ENCODE assay signal across 26 cellular contexts in genomic region chr2:62733546-62733945, GRCh38. TPM values are rescaled to one million over a fixed set of nuclear protein-coding genes. Genes with fewer than 3 reads are reported as not detected.
DNase-seq lines count a peak whose midpoint lies in the region; ATAC-seq and TF ChIP-seq lines count a peak whose summit lies in the region.
"Had no signal": no experiment of that assay in that cellular context is flagged by ENCODE, and none has a peak within 500 bp of the region (broad histone marks: within the 10 kb centered on the region; RNA-seq: fewer than 3 reads in every experiment).

No MANE protein-coding gene starts in this region.

- TF ChIP-seq CTCF in fibroblast of lung (conservative IDR thresholded peaks at IDR 0.05 in 1 of 2, IDR thresholded peaks at IDR 0.05 in 1 of 2; ENCODE audit: low read depth in 1 of 2, low read length in 2 of 2) = no peak

- H3K9me2 ChIP-seq in GM23248 (ENCODE audit: insufficient read depth) = no peaks in the 10 kb centered on the region

- H3K36me3 ChIP-seq in BLaER1 treated with 17β-estradiol and CSF1 and Interleukin-3, amounts not matched to agents 10 nM and 100 nM = peaks cover 0 to 9% (median 0%) of the 10 kb centered on the region in 11 experiments; a peak in 5 of 22 replicates
- no peaks in the 10 kb centered on the region for H3K36me3 ChIP-seq in HUES64 (ENCODE audit: insufficient read depth, low read length)
- H3K36me3 ChIP-seq in fibroblast of lung (ENCODE audit: control insufficient read depth, insufficient read depth, low read length) = no peaks in the 10 kb centered on the region
- H3K36me3 ChIP-seq in neuronal stem cell (replicated peaks in 1 of 2; ENCODE audit: control insufficient read depth in 2 of 2, insufficient read depth in 2 of 2, low read length in 2 of 2) = no peaks in the 10 kb centered on the region
- H3K36me3 ChIP-seq in GM23248 (ENCODE audit: low read depth) = peaks cover 12% of the 10 kb centered on the region; the same call in 1 of the 2 replicates
- H3K36me3 ChIP-seq: esophagus muscularis mucosa, gastrocnemius medialis, thoracic aorta had no signal

- H3F3A ChIP-seq in GM23248 (ENCODE audit: insufficient read depth) = peaks cover 7% of the 10 kb centered on the region; the same call in 1 of the 2 replicates

- H4K91ac ChIP-seq in neuronal stem cell (ENCODE audit: low read depth, low read length, poor library complexity) = no peak overlapping the region

- WGBS in HUES64 = 90% methylated on average over 1 of the region's 1 CpG
- no CpG with 5 or more reads among the region's 1 CpG for WGBS in neuronal stem cell (ENCODE audit: extremely low coverage in 2 of 2, insufficient read length in 2 of 2, insufficient replicate concordance in 1 of 2), 2 donors
- WGBS in GM23248 (ENCODE audit: low coverage in 1 of 2, low lambda C conversion rate in 2 of 2, missing lambda C conversion rate in 2 of 2), 2 experiments = 96 to 100% methylated on average over 1 of the region's 1 CpG

- no peaks in the 10 kb centered on the region for H4K20me1 ChIP-seq in BLaER1 treated with 17β-estradiol and CSF1 and Interleukin-3, amounts not matched to agents 10 nM and 100 nM
- H4K20me1 ChIP-seq in fibroblast of lung (ENCODE audit: control insufficient read depth, extremely low read depth, insufficient read depth, low read length) = peaks cover 2% of the 10 kb centered on the region
- H4K20me1 ChIP-seq in GM23248 (ENCODE audit: insufficient read depth) = 0 out of 2 replicates have a peak, but pooled peaks cover 5% of the 10 kb centered on the region

- no peak for DNase-seq in fibroblast of lung (ENCODE audit: low read depth in 2 of 2)
- no peak for DNase-seq in neuronal stem cell (ENCODE audit: low spot score)
- DNase-seq in activated effector memory CD4-positive, alpha-beta T cell treated with anti-CD3 and anti-CD28 coated beads, Interleukin-2, amount 50 U/mL, for 16 hours = no peak
- DNase-seq in GM23248 = no peak
- DNase-seq: ACHN; activated CD4-positive, alpha-beta T cell treated with anti-CD3 and anti-CD28 coated beads for 4 hours; activated naive CD8-positive, alpha-beta T cell treated with anti-CD3 and anti-CD28 coated beads, Interleukin-2, amount 10 ng/mL, durations not matched to agents 7 days and 5 days; activated T-cell treated with anti-CD3 and anti-CD28 coated beads for 4 hours; central memory CD4-positive, alpha-beta T cell; dermis blood vessel endothelial cell; DND-41; gastrocnemius medialis; left cardiac atrium; MV-4-11; NCI-H446 treated with DMSO at 0.1 percent for 48 hours; NCI-H82; stimulated activated naive CD8-positive, alpha-beta T cell treated with anti-CD3 and anti-CD28 coated beads, Interleukin-15, Interleukin-2, amounts not matched to agents 100 U/mL and 50 U/mL, for 24 hours; T-helper 2 cell had no signal

- peak overlapping the region in 2 of 11 experiments; percentile 19 to 42; a peak in 2 of 22 replicates for H3K27ac ChIP-seq in BLaER1 treated with 17β-estradiol and CSF1 and Interleukin-3, amounts not matched to agents 10 nM and 100 nM
- H3K27ac ChIP-seq in HUES64 (ENCODE audit: low read depth, low read length) (peak overlapping the region; percentile 29; the same call in 1 of the 2 replicates), fibroblast of lung (ENCODE audit: insufficient read depth, low read length) (no peak overlapping the region), neuronal stem cell (replicated peaks; ENCODE audit: low read length) (peak overlapping the region; percentile 52), GM23248 (no peak overlapping the region)
- H3K27ac ChIP-seq: esophagus muscularis mucosa, gastrocnemius medialis, RWPE1, SK-N-MC, thoracic aorta had no signal

- H2AFZ ChIP-seq in fibroblast of lung (ENCODE audit: low read length) (no peak overlapping the region), neuronal stem cell (ENCODE audit: low read length) (no peak overlapping the region), GM23248 (no peak overlapping the region)

- peak overlapping the region in 2 of 11 experiments; percentile 8 to 41; a peak in 2 of 22 replicates for H3K9ac ChIP-seq in BLaER1 treated with 17β-estradiol and CSF1 and Interleukin-3, amounts not matched to agents 10 nM and 100 nM
- H3K9ac ChIP-seq in HUES64 (ENCODE audit: low read depth, low read length) = peak overlapping the region; percentile 0; the same call in 1 of the 2 replicates
- no peak overlapping the region for H3K9ac ChIP-seq in fibroblast of lung (ENCODE audit: insufficient read depth, low read length)
- no peak overlapping the region for H3K9ac ChIP-seq in neuronal stem cell (ENCODE audit: low read depth, low read length, poor library complexity)
- H3K9ac ChIP-seq in GM23248 = no peak overlapping the region

- H3K79me2 ChIP-seq in fibroblast of lung (ENCODE audit: control insufficient read depth, insufficient read depth, low read length) (peaks cover 81% of the 10 kb centered on the region), GM23248 (ENCODE audit: insufficient read depth) (peaks cover 96% of the 10 kb centered on the region)

- no peak overlapping the region for H3K14ac ChIP-seq in neuronal stem cell (ENCODE audit: low read length)

- H3K4me2 ChIP-seq in BLaER1 treated with 17β-estradiol and CSF1 and Interleukin-3, amounts not matched to agents 10 nM and 100 nM = peak overlapping the region in 8 of 11 experiments; percentile 12 to 71 (median 53); a peak in 15 of 22 replicates
- H3K4me2 ChIP-seq in fibroblast of lung (ENCODE audit: extremely low read depth, insufficient read depth, low read length) (peak overlapping the region; percentile 8), neuronal stem cell (ENCODE audit: insufficient read depth, low read length, poor library complexity, severe bottlenecking) (no peak overlapping the region), GM23248 (ENCODE audit: unreplicated experiment) (no peak overlapping the region)

- H2BK120ac ChIP-seq in neuronal stem cell (ENCODE audit: low read depth, low read length) = no peak overlapping the region

- H3K4me3 ChIP-seq in BLaER1 treated with 17β-estradiol and CSF1 and Interleukin-3, amounts not matched to agents 10 nM and 100 nM = no peak overlapping the region
- no peak overlapping the region for H3K4me3 ChIP-seq in HUES64 (ENCODE audit: low read length)
- no peak overlapping the region for H3K4me3 ChIP-seq in fibroblast of lung (replicated peaks in 1 of 4; ENCODE audit: control extremely low read depth in 1 of 4, insufficient read depth in 1 of 4, low read depth in 3 of 4, low read length in 4 of 4)
- H3K4me3 ChIP-seq in neuronal stem cell (ENCODE audit: low read length in 2 of 2) = no peak overlapping the region
- no peak overlapping the region for H3K4me3 ChIP-seq in GM23248
- H3K4me3 ChIP-seq: esophagus muscularis mucosa, gastrocnemius medialis, SK-N-MC, thoracic aorta had no signal

- peaks cover 24 to 47% (median 39%) of the 10 kb centered on the region in 11 experiments for H3K9me3 ChIP-seq in BLaER1 treated with 17β-estradiol and CSF1 and Interleukin-3, amounts not matched to agents 10 nM and 100 nM (replicated peaks in 1 of 11)
- H3K9me3 ChIP-seq in HUES64 (ENCODE audit: insufficient read depth, low read depth, low read length) (peaks cover 21% of the 10 kb centered on the region), fibroblast of lung (ENCODE audit: control insufficient read depth, insufficient read depth, low read depth, low read length) (no peaks in the 10 kb centered on the region), neuronal stem cell (replicated peaks in 1 of 2; ENCODE audit: control insufficient read depth in 2 of 2, insufficient read depth in 1 of 2, low read depth in 1 of 2, low read length in 2 of 2) (peaks cover 0 to 4% of the 10 kb centered on the region in 2 donors), GM23248 (ENCODE audit: low read depth) (peaks cover 3% of the 10 kb centered on the region)

- H3K4ac ChIP-seq in neuronal stem cell (ENCODE audit: low read length) = no peak overlapping the region

- H3K27me3 ChIP-seq in BLaER1 treated with 17β-estradiol and CSF1 and Interleukin-3, amounts not matched to agents 10 nM and 100 nM = no peaks in the 10 kb centered on the region
- H3K27me3 ChIP-seq in HUES64 (ENCODE audit: insufficient read depth, low read length) (no peaks in the 10 kb centered on the region), fibroblast of lung (ENCODE audit: control insufficient read depth, insufficient read depth, low read length) (no peaks in the 10 kb centered on the region), neuronal stem cell (ENCODE audit: control insufficient read depth in 3 of 3, insufficient read depth in 3 of 3, low read depth in 1 of 3, low read length in 3 of 3) (no peaks in the 10 kb centered on the region), GM23248 (replicated peaks; ENCODE audit: insufficient read depth) (no peaks in the 10 kb centered on the region)
- H3K27me3 ChIP-seq: esophagus muscularis mucosa, gastrocnemius medialis had no signal

- H2BK15ac ChIP-seq in neuronal stem cell (ENCODE audit: low read length) = no peak overlapping the region

- H4K8ac ChIP-seq in neuronal stem cell (ENCODE audit: low read depth, low read length) = no peak overlapping the region

- ATAC-seq in HG02763 (IDR thresholded peaks at IDR 0.05; ENCODE audit: unreplicated experiment) (no peak), HG03442 (IDR thresholded peaks at IDR 0.05; ENCODE audit: unreplicated experiment) (no peak)
- ATAC-seq: gastrocnemius medialis; left cardiac atrium; stimulated activated naive CD8-positive, alpha-beta T cell treated with anti-CD3 and anti-CD28 coated beads, Interleukin-15, Interleukin-2, amounts not matched to agents 100 U/mL and 50 U/mL, for 24 hours had no signal

- H2BK12ac ChIP-seq in neuronal stem cell (ENCODE audit: low read length) = no peak overlapping the region

- peaks cover 0 to 19% (median 12%) of the 10 kb centered on the region in 10 experiments; a peak in 14 of 20 replicates for H3K4me1 ChIP-seq in BLaER1 treated with 17β-estradiol and CSF1 and Interleukin-3, amounts not matched to agents 10 nM and 100 nM
- H3K4me1 ChIP-seq in HUES64 (ENCODE audit: insufficient read depth, low read length) (peaks cover 56% of the 10 kb centered on the region), fibroblast of lung (ENCODE audit: control insufficient read depth, extremely low read depth, insufficient read depth, low read length) (peaks cover 2% of the 10 kb centered on the region), neuronal stem cell (ENCODE audit: control insufficient read depth in 2 of 2, insufficient read depth in 1 of 2, low read depth in 1 of 2, low read length in 2 of 2) (peaks cover 3 to 5% of the 10 kb centered on the region in 2 donors), GM23248 (ENCODE audit: insufficient read depth) (0 out of 2 replicates have a peak, but pooled peaks cover 3% of the 10 kb centered on the region)
- H3K4me1 ChIP-seq: gastrocnemius medialis had no signal

- H3K23ac ChIP-seq in neuronal stem cell (ENCODE audit: low read depth, low read length, poor library complexity) = no peak overlapping the region

- no peak overlapping the region for H2AK5ac ChIP-seq in neuronal stem cell (ENCODE audit: low read depth, low read length)

- H3K79me1 ChIP-seq in neuronal stem cell (ENCODE audit: low read depth, low read length) = peaks cover 2% of the 10 kb centered on the region

- no peak overlapping the region for H2BK5ac ChIP-seq in neuronal stem cell (ENCODE audit: low read length)

- no peak overlapping the region for H3K18ac ChIP-seq in neuronal stem cell (ENCODE audit: low read length)

- in situ Hi-C loops in GM23248 (cut with MboI) = no loop called here

RNA-seq across cellular contexts. Expression of gene EHBP1, which starts 28.0 kb away (rescaled TPM):
- polyA plus RNA-seq in HUES64 (2013, experiment 1 of 2) = 23.1 TPM
- 31.1 TPM for polyA plus RNA-seq in HUES64 (2013, experiment 2 of 2)
- total RNA-seq in fibroblast of lung = 126 and 129 TPM in 2 replicates
- 144 and 191 TPM in 2 replicates for polyA plus RNA-seq in fibroblast of lung
- polyA plus RNA-seq in fibroblast of lung (2012) = 88.9 and 108 TPM in 2 replicates
- polyA minus RNA-seq in fibroblast of lung (ENCODE audit: low replicate concordance) = 31.2 and 42.8 TPM in 2 replicates
- 34.0 TPM for polyA plus RNA-seq in neuronal stem cell (2013, experiment 1 of 2)
- 33.8 TPM for polyA plus RNA-seq in neuronal stem cell (2013, experiment 2 of 2)
- 53.0 and 56.8 TPM in 2 replicates for total RNA-seq in GM23248 (2014; rRNA removed; shearing (Covaris generic))
- polyA plus RNA-seq in GM23248 (2016; fragmentation: Nextera tagmentation; extraction: Ambion mirVana) = 36.8 and 41.3 TPM in 2 replicates

Comparison
In these comparisons a context has a peak if more than half of its experiments do, and no peak if none do; other contexts are left out.
1. H3K27ac ChIP-seq: peak in HUES64 (single experiment) and neuronal stem cell (single experiment); none in fibroblast of lung (single experiment) and GM23248 (single experiment).
2. H3K4me2 ChIP-seq: peak in BLaER1 treated with 17β-estradiol and CSF1 and Interleukin-3, amounts not matched to agents 10 nM and 100 nM (8 of 11) and fibroblast of lung (single experiment); none in neuronal stem cell (single experiment) and GM23248 (single experiment).